ENCODE assay signal across 20 cellular contexts in the genomic region with DNA sequence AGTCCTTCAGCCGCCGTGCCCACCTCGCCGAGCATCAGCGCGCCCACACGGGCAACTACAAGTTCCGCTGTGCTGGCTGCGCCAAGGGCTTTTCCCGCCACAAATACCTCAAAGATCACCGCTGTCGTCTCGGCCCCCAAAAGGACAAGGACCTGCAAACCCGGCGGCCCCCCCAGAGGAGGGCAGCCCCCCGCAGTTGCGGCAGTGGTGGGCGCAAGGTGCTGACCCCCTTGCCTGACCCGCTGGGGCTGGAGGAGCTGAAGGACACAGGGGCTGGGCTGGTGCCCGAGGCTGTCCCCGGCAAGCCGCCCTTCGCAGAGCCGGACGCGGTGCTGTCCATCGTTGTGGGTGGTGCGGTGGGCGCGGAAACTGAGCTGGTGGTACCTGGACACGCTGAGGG.
"Had no signal": no experiment of that assay in that cellular context is flagged by ENCODE, and none has a peak within 500 bp of the region (broad histone marks: within the 10 kb centered on the region; RNA-seq: fewer than 3 reads in every experiment).

No MANE protein-coding gene starts in this region.

- H3K4me3 ChIP-seq: adrenal gland, cardiac muscle cell, dorsolateral prefrontal cortex, prostate gland, smooth muscle cell, thoracic aorta, uterus had no signal

- H3K36me3 ChIP-seq: cardiac muscle cell, prostate gland, thoracic aorta, uterus had no signal

- H3K4me2 ChIP-seq: smooth muscle cell had no signal

- DNase-seq: activated CD4-positive, alpha-beta T cell treated with anti-CD3 and anti-CD28 coated beads, Interleukin-2, amount 50 U/mL, for 4 hours; activated CD4-positive, CD25-positive, alpha-beta regulatory T cell treated with anti-CD3 and anti-CD28 coated beads, Interleukin-2, amount 50 U/mL, for 72 hours; activated gamma-delta T cell; adrenal gland; foreskin fibroblast; left ventricle myocardium superior; mesendoderm; occipital lobe; stimulated activated CD4-positive, alpha-beta T cell treated with anti-CD3 and anti-CD28 coated beads, Interleukin-4, amount 100 ng/mL, for 1 hour; T-helper 2 cell; uterus had no signal

- H3K27me3 ChIP-seq: adrenal gland, cardiac muscle cell, dorsolateral prefrontal cortex, uterus had no signal

- ATAC-seq: activated naive CD4-positive, alpha-beta T cell treated with anti-CD3 and anti-CD28 coated beads, Interleukin-2, amount 50 U/mL, for 72 hours; left ventricle myocardium superior; right cardiac atrium had no signal

- H3K9me3 ChIP-seq: adrenal gland, prostate gland, thoracic aorta, uterus had no signal

- H3K27ac Mint-ChIP-seq: nephron had no signal

- H3K9me3 Mint-ChIP-seq: activated naive CD4-positive, alpha-beta T cell treated with anti-CD3 and anti-CD28 coated beads, Interleukin-2, amount 50 U/mL, for 72 hours; nephron had no signal

- H3K27ac ChIP-seq: adrenal gland, dorsolateral prefrontal cortex, prostate gland, thoracic aorta, uterus, VCaP had no signal

- H3K36me3 Mint-ChIP-seq: activated naive CD4-positive, alpha-beta T cell treated with anti-CD3 and anti-CD28 coated beads, Interleukin-2, amount 50 U/mL, for 72 hours had no signal

- H3K4me3 Mint-ChIP-seq: nephron had no signal
